12 cellular contexts compared by ENCODE assay signal in the genomic region with DNA sequence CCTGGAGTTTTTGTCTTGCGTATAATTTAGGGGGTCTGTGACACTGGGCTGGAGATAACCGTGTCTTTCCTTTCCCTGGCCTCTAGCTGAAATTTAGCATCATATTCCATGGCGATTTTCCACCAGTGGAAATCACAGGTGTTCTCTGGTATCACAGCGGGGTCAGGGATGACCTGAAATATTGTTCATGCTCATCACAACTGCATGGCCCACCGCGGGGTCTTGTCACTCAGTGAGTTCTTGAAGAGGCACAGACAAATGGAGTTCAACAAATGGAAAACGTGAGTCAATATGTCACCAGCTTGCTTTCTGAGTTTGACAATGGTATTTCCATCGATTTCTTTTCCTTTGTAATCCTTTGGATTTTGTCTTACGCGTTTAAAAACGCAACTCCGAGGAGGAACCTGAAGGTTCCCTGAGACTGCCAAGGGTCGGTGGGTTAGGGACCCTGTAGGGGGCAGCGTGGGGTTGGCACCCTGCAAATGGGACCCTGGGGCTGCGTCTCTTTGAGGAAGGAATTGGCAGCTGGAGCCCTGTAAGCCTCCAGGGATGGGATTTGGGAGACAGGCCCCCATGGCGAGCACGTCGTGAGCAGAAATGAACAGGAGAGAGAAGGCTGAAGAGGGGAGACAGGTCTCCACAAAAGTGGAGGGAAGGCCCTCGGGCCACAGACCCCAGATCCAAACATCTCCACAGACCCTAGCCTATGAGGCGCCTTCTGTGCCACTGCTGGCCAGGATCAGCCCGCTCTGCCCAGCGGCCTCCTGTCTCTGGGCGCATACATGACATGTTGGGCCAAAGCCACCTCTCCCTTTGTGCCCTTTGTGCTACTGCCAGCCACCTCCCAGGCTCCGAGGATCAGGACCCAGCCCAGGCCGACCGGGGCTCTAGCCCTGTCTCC. TPM values are rescaled to one million over a fixed set of nuclear protein-coding genes. Genes with fewer than 3 reads are reported as not detected.
DNase-seq lines count a peak whose midpoint lies in the region; ATAC-seq and TF ChIP-seq lines count a peak whose summit lies in the region.
"Had no signal": no experiment of that assay in that cellular context is flagged by ENCODE, and none has a peak within 500 bp of the region (broad histone marks: within the 10 kb centered on the region; RNA-seq: fewer than 3 reads in every experiment).

No MANE protein-coding gene starts in this region.

- H3K36me3 Mint-ChIP-seq in activated T-helper 1 cell treated with anti-CD3 and anti-CD28 coated beads, Interleukin-12 subunit alpha, Interleukin-12 subunit beta, Interleukin-2, Interleukin-4 antibody, amounts not matched to agents 30 ng/mL and 10 ng/mL and 1 ng/mL, durations not matched to agents 14 hours and 24 hours and 36 hours (ENCODE audit: low read depth), result peaks cover 60% of the 10 kb centered on the region
- no peaks in the 10 kb centered on the region for H3K36me3 Mint-ChIP-seq in neural crest cell (ENCODE audit: low read depth)

- peak overlapping the region; percentile 99 for H3K27ac Mint-ChIP-seq in activated T-helper 1 cell treated with anti-CD3 and anti-CD28 coated beads, Interleukin-12 subunit alpha, Interleukin-12 subunit beta, Interleukin-2, Interleukin-4 antibody, amounts not matched to agents 30 ng/mL and 10 ng/mL and 1 ng/mL, durations not matched to agents 14 hours and 24 hours and 36 hours
- peak overlapping the region; percentile 57 for H3K27ac Mint-ChIP-seq in neural crest cell (ENCODE audit: unreplicated experiment)

- peak overlapping the region; percentile 93 for H3K4me3 Mint-ChIP-seq in activated T-helper 1 cell treated with anti-CD3 and anti-CD28 coated beads, Interleukin-12 subunit alpha, Interleukin-12 subunit beta, Interleukin-2, Interleukin-4 antibody, amounts not matched to agents 30 ng/mL and 10 ng/mL and 1 ng/mL, durations not matched to agents 14 hours and 24 hours and 36 hours
- no peak overlapping the region for H3K4me3 Mint-ChIP-seq in neural crest cell

- no peaks in the 10 kb centered on the region for H3K27me3 Mint-ChIP-seq in activated T-helper 1 cell treated with anti-CD3 and anti-CD28 coated beads, Interleukin-12 subunit alpha, Interleukin-12 subunit beta, Interleukin-2, Interleukin-4 antibody, amounts not matched to agents 30 ng/mL and 10 ng/mL and 1 ng/mL, durations not matched to agents 14 hours and 24 hours and 36 hours (ENCODE audit: insufficient read depth)
- H3K27me3 Mint-ChIP-seq in neural crest cell (ENCODE audit: low read depth), result no peaks in the 10 kb centered on the region

- H3K4me1 Mint-ChIP-seq in activated T-helper 1 cell treated with anti-CD3 and anti-CD28 coated beads, Interleukin-12 subunit alpha, Interleukin-12 subunit beta, Interleukin-2, Interleukin-4 antibody, amounts not matched to agents 30 ng/mL and 10 ng/mL and 1 ng/mL, durations not matched to agents 14 hours and 24 hours and 36 hours (ENCODE audit: low read depth), result peaks cover 84% of the 10 kb centered on the region
- H3K4me1 Mint-ChIP-seq in neural crest cell, result peaks cover 15% of the 10 kb centered on the region

- DNase-seq in GDM1 (lab: John Stamatoyannopoulos, UW) (peak; percentile 56), neural crest cell (ENCODE audit: low read depth, low spot score) (no peak), NCI-H2081 (lab: John Stamatoyannopoulos, UW) (no peak)
- no peak for DNase-seq in activated T-helper 1 cell treated with anti-CD3 and anti-CD28 coated beads, Interleukin-12 subunit alpha, Interleukin-12 subunit beta, Interleukin-2, Interleukin-4 antibody, amounts not matched to agents 30 ng/mL and 10 ng/mL and 1 ng/mL, durations not matched to agents 14 hours and 24 hours and 36 hours (ENCODE audit: low spot score)
- DNase-seq: activated CD4-positive, alpha-beta T cell treated with anti-CD3 and anti-CD28 coated beads, Interleukin-2, amount 50 U/mL, for 48 hours; Caco-2; gastrocnemius medialis; NCI-H187 treated with DMSO at 0.1 percent for 48 hours had no signal

- intact Hi-C loops in activated T-helper 1 cell treated with anti-CD3 and anti-CD28 coated beads, Interleukin-12 subunit alpha, Interleukin-12 subunit beta, Interleukin-2, Interleukin-4 antibody, amounts not matched to agents 30 ng/mL and 10 ng/mL and 1 ng/mL, durations not matched to agents 14 hours and 24 hours and 36 hours (cut with micrococcal nuclease), result no loop called here

- no peaks in the 10 kb centered on the region for H3K9me3 Mint-ChIP-seq in activated T-helper 1 cell treated with anti-CD3 and anti-CD28 coated beads, Interleukin-12 subunit alpha, Interleukin-12 subunit beta, Interleukin-2, Interleukin-4 antibody, amounts not matched to agents 30 ng/mL and 10 ng/mL and 1 ng/mL, durations not matched to agents 14 hours and 24 hours and 36 hours
- H3K9me3 Mint-ChIP-seq in neural crest cell, result no peaks in the 10 kb centered on the region

- peak; percentile 13 for TF ChIP-seq POLR2A in GM18526 (IDR thresholded peaks at IDR 0.05; ENCODE audit: extremely low read depth, insufficient read length)

- TF ChIP-seq CTCF in neural crest cell (conservative IDR thresholded peaks at IDR 0.05), result peak; percentile 34

- ATAC-seq in esophagus mucosa, result no peak
- no peak for ATAC-seq in GM21786 (IDR thresholded peaks at IDR 0.05; ENCODE audit: unreplicated experiment)
- ATAC-seq: gastrocnemius medialis had no signal

RNA-seq across cellular contexts. Expression of a gene that starts 32.1 kb away (rescaled TPM):
- 133 and 140 TPM in 2 replicates for total RNA-seq in activated T-helper 1 cell treated with anti-CD3 and anti-CD28 coated beads, Interleukin-12 subunit alpha, Interleukin-12 subunit beta, Interleukin-2, Interleukin-4 antibody, amounts not matched to agents 30 ng/mL and 10 ng/mL and 1 ng/mL, durations not matched to agents 14 hours and 24 hours and 36 hours
- total RNA-seq in neural crest cell, result 0.16 TPM in 1 of 2 replicates, not detected in the other
- total RNA-seq in esophagus mucosa, result 1.6 TPM
- total RNA-seq: myocyte had no signal

Comparison
In these comparisons a context has a peak if more than half of its experiments do, and no peak if none do; other contexts are left out.
1. RNA of a gene that starts 32.1 kb away (total RNA-seq): 133 to 140 TPM in activated T-helper 1 cell treated with anti-CD3 and anti-CD28 coated beads, Interleukin-12 subunit alpha, Interleukin-12 subunit beta, Interleukin-2, Interleukin-4 antibody, amounts not matched to agents 30 ng/mL and 10 ng/mL and 1 ng/mL, durations not matched to agents 14 hours and 24 hours and 36 hours; 1.6 TPM in esophagus mucosa (single experiment) and 0.16 TPM in neural crest cell; every median in the first group is over 10 times any median in the second.